ENCODE assay signal across 21 cellular contexts in the genomic region with DNA sequence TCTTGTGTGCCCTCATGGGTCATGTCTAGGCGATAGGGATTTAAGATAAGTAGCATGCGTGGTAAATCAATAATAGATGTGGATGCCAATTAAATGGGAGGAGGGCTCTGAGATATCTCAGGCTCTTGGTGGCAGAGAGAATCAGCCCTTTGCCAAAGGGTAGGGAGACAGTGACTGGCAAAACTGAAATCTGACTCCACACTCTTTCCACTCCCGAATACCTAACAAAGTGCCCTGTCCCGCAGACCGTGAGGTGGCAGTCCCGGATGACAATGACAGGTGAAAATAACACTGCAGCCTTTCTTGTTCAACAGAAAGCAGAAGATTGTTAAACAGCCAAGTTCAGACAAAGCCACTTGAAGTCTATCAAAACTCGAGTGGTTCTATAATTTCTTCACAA.
"Had no signal": no experiment of that assay in that cellular context is flagged by ENCODE, and none has a peak within 500 bp of the region (broad histone marks: within the 10 kb centered on the region; RNA-seq: fewer than 3 reads in every experiment).

No MANE protein-coding gene starts in this region.

- H3K4me1 Mint-ChIP-seq: naive B cell; neural progenitor cell; stimulated activated effector memory CD8-positive, alpha-beta T cell treated with anti-CD3 and anti-CD28 coated beads, Interleukin-12 subunit alpha, Interleukin-12 subunit beta, amount 100 ng/mL, for 72 hours had no signal

- H3K27me3 Mint-ChIP-seq: memory B cell, naive B cell had no signal

- DNase-seq: activated CD4-positive, alpha-beta T cell treated with anti-CD3 and anti-CD28 coated beads, Interleukin-2, amount 50 U/mL, for 1 hour; activated CD4-positive, CD25-positive, alpha-beta regulatory T cell treated with anti-CD3 and anti-CD28 coated beads, Interleukin-2, amount 50 U/mL, for 72 hours; activated CD8-positive, alpha-beta memory T cell treated with anti-CD3 and anti-CD28 coated beads for 24 hours; activated CD8-positive, alpha-beta memory T cell treated with anti-CD3 and anti-CD28 coated beads, Interleukin-2, amount 50 U/mL, for 48 hours; activated gamma-delta T cell treated with Interleukin-2 at 50 U/mL for 16 hours; adrenal gland; foreskin fibroblast; hypothalamus; islet precursor cell; left lung; mucosa of descending colon; naive B cell; stimulated activated CD4-positive, alpha-beta T cell treated with anti-CD3 and anti-CD28 coated beads, Interleukin-4, amount 100 ng/mL, for 24 hours; stomach; T1000; upper lobe of right lung had no signal

- ATAC-seq: activated naive CD4-positive, alpha-beta T cell treated with anti-CD3 and anti-CD28 coated beads, Interleukin-2, amount 50 U/mL, for 72 hours; left lung; mucosa of descending colon; sciatic nerve; stimulated activated effector memory CD8-positive, alpha-beta T cell treated with anti-CD3 and anti-CD28 coated beads, Interleukin-12 subunit alpha, Interleukin-12 subunit beta, amount 100 ng/mL, for 72 hours; upper lobe of right lung had no signal

- H3K36me3 Mint-ChIP-seq: activated naive CD4-positive, alpha-beta T cell treated with anti-CD3 and anti-CD28 coated beads, Interleukin-2, amount 50 U/mL, for 72 hours; neural progenitor cell; stimulated activated effector memory CD8-positive, alpha-beta T cell treated with anti-CD3 and anti-CD28 coated beads, Interleukin-12 subunit alpha, Interleukin-12 subunit beta, amount 100 ng/mL, for 72 hours had no signal

- H3K27ac Mint-ChIP-seq: activated naive CD4-positive, alpha-beta T cell treated with anti-CD3 and anti-CD28 coated beads, Interleukin-2, amount 50 U/mL, for 72 hours; memory B cell; neural progenitor cell; stimulated activated effector memory CD8-positive, alpha-beta T cell treated with anti-CD3 and anti-CD28 coated beads, Interleukin-12 subunit alpha, Interleukin-12 subunit beta, amount 100 ng/mL, for 72 hours had no signal

- H3K4me3 Mint-ChIP-seq: memory B cell; naive B cell; neural progenitor cell; stimulated activated effector memory CD8-positive, alpha-beta T cell treated with anti-CD3 and anti-CD28 coated beads, Interleukin-12 subunit alpha, Interleukin-12 subunit beta, amount 100 ng/mL, for 72 hours had no signal

- H3K9me3 Mint-ChIP-seq: activated naive CD4-positive, alpha-beta T cell treated with anti-CD3 and anti-CD28 coated beads, Interleukin-2, amount 50 U/mL, for 72 hours; memory B cell; naive B cell; neural progenitor cell; stimulated activated effector memory CD8-positive, alpha-beta T cell treated with anti-CD3 and anti-CD28 coated beads, Interleukin-12 subunit alpha, Interleukin-12 subunit beta, amount 100 ng/mL, for 72 hours had no signal
